ENCODE assay signal across 1 cellular context in genomic region chr16:30984669-30985400, GRCh38.
TF ChIP-seq lines count a peak whose summit lies in the region.

Gene HSD3B7, plus strand, starts transcription at chr16:30985207. Its CDS starts 452 bp downstream, at chr16:30985659.

TF ChIP-seq in HepG2, 621 proteins besides CTCF, POLR2A, EP300 and RAD21 (continued from another document and continues in another):
- TF ChIP-seq, protein P1, sequence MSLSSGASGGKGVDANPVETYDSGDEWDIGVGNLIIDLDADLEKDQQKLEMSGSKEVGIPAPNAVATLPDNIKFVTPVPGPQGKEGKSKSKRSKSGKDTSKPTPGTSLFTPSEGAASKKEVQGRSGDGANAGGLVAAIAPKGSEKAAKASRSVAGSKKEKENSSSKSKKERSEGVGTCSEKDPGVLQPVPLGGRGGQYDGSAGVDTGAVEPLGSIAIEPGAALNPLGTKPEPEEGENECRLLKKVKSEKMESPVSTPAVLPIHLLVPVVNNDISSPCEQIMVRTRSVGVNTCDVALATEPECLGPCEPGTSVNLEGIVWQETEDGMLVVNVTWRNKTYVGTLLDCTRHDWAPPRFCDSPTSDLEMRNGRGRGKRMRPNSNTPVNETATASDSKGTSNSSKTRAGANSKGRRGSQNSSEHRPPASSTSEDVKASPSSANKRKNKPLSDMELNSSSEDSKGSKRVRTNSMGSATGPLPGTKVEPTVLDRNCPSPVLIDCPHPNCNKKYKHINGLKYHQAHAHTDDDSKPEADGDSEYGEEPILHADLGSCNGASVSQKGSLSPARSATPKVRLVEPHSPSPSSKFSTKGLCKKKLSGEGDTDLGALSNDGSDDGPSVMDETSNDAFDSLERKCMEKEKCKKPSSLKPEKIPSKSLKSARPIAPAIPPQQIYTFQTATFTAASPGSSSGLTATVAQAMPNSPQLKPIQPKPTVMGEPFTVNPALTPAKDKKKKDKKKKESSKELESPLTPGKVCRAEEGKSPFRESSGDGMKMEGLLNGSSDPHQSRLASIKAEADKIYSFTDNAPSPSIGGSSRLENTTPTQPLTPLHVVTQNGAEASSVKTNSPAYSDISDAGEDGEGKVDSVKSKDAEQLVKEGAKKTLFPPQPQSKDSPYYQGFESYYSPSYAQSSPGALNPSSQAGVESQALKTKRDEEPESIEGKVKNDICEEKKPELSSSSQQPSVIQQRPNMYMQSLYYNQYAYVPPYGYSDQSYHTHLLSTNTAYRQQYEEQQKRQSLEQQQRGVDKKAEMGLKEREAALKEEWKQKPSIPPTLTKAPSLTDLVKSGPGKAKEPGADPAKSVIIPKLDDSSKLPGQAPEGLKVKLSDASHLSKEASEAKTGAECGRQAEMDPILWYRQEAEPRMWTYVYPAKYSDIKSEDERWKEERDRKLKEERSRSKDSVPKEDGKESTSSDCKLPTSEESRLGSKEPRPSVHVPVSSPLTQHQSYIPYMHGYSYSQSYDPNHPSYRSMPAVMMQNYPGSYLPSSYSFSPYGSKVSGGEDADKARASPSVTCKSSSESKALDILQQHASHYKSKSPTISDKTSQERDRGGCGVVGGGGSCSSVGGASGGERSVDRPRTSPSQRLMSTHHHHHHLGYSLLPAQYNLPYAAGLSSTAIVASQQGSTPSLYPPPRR (CRISPR knock-in tag; IDR thresholded peaks at IDR 0.05; ENCODE audit: borderline replicate concordance): no peak; the same call in 1 of the 2 replicates
- TF ChIP-seq GATAD1 (CRISPR knock-in tag; IDR thresholded peaks at IDR 0.05) (peak; percentile 62; the same call in 1 of the 2 replicates), ZFY (CRISPR knock-in tag; IDR thresholded peaks at IDR 0.05) (no peak), RNF2 (conservative IDR thresholded peaks at IDR 0.05; ENCODE audit: low read depth) (no peak), SIX4 (CRISPR knock-in tag; IDR thresholded peaks at IDR 0.05) (no peak), ZKSCAN1 (IDR thresholded peaks at IDR 0.05; ENCODE audit: low read length) (no peak), ZNF703 (CRISPR knock-in tag; IDR thresholded peaks at IDR 0.05; ENCODE audit: borderline replicate concordance) (no peak), U2AF2 (IDR thresholded peaks at IDR 0.05; ENCODE audit: low read depth, low read length) (no peak), ZHX2 (IDR thresholded peaks at IDR 0.05; ENCODE audit: low read depth) (no peak; the same call in 1 of the 2 replicates), ZHX2 (CRISPR knock-in tag; IDR thresholded peaks at IDR 0.05; ENCODE audit: borderline replicate concordance) (no peak), JUND (CRISPR knock-in tag; IDR thresholded peaks at IDR 0.05) (0 out of 2 replicates have a peak, but pooled peaks have one; percentile 18), MAF1 (CRISPR knock-in tag; IDR thresholded peaks at IDR 0.05; ENCODE audit: borderline replicate concordance) (0 out of 2 replicates have a peak, but pooled peaks have one; percentile 36), ZBTB7B (CRISPR knock-in tag; IDR thresholded peaks at IDR 0.05) (peak; percentile 63; the same call in 1 of the 2 replicates), FOXO1 (CRISPR knock-in tag; IDR thresholded peaks at IDR 0.05) (no peak; the same call in 1 of the 2 replicates), HOXA7 (CRISPR knock-in tag; IDR thresholded peaks at IDR 0.05) (no peak), KLF9 (CRISPR knock-in tag; IDR thresholded peaks at IDR 0.05; ENCODE audit: low read depth) (peak; percentile 79; the same call in 1 of the 2 replicates), ZNF160 (CRISPR knock-in tag; IDR thresholded peaks at IDR 0.05) (peak; percentile 27), TBL1XR1 (IDR thresholded peaks at IDR 0.05; ENCODE audit: borderline replicate concordance, low read length, partially characterized antibody) (no peak), ZNF235 (CRISPR knock-in tag; IDR thresholded peaks at IDR 0.05; ENCODE audit: borderline replicate concordance) (0 out of 2 replicates have a peak, but pooled peaks have one; percentile 14), ZNF615 (CRISPR knock-in tag; IDR thresholded peaks at IDR 0.05; ENCODE audit: borderline replicate concordance) (no peak), ZNF451 (CRISPR knock-in tag; IDR thresholded peaks at IDR 0.05) (no peak), ZNF124 (CRISPR knock-in tag; IDR thresholded peaks at IDR 0.05) (peak; percentile 60; the same call in 1 of the 2 replicates), HOXA9 (CRISPR knock-in tag; IDR thresholded peaks at IDR 0.05; ENCODE audit: borderline replicate concordance) (no peak), ATM (IDR thresholded peaks at IDR 0.05; ENCODE audit: borderline replicate concordance) (no peak), ZNF724P (CRISPR knock-in tag; IDR thresholded peaks at IDR 0.05; ENCODE audit: borderline replicate concordance) (no peak), SRY (CRISPR knock-in tag; IDR thresholded peaks at IDR 0.05) (peak; percentile 1; the same call in 1 of the 2 replicates), TBX2 (CRISPR knock-in tag; IDR thresholded peaks at IDR 0.05; ENCODE audit: borderline replicate concordance) (peak; percentile 55; the same call in 1 of the 2 replicates), PHF20 (CRISPR knock-in tag; IDR thresholded peaks at IDR 0.05) (no peak; the same call in 1 of the 2 replicates), MXD4 (CRISPR knock-in tag; IDR thresholded peaks at IDR 0.05) (no peak), STAG1 (CRISPR knock-in tag; IDR thresholded peaks at IDR 0.05) (peak; percentile 93), LBX2 (CRISPR knock-in tag; IDR thresholded peaks at IDR 0.05; ENCODE audit: borderline replicate concordance) (no peak), ZNF850 (CRISPR knock-in tag; conservative IDR thresholded peaks at IDR 0.05) (no peak), RXRB (CRISPR knock-in tag; IDR thresholded peaks at IDR 0.05; ENCODE audit: borderline replicate concordance) (peak; percentile 42; the same call in 1 of the 2 replicates)
- TF ChIP-seq, protein P2, sequence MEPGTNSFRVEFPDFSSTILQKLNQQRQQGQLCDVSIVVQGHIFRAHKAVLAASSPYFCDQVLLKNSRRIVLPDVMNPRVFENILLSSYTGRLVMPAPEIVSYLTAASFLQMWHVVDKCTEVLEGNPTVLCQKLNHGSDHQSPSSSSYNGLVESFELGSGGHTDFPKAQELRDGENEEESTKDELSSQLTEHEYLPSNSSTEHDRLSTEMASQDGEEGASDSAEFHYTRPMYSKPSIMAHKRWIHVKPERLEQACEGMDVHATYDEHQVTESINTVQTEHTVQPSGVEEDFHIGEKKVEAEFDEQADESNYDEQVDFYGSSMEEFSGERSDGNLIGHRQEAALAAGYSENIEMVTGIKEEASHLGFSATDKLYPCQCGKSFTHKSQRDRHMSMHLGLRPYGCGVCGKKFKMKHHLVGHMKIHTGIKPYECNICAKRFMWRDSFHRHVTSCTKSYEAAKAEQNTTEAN (CRISPR knock-in tag; conservative IDR thresholded peaks at IDR 0.05): 0 out of 2 replicates have a peak, but pooled peaks have one; percentile 8
- TF ChIP-seq, protein P3, sequence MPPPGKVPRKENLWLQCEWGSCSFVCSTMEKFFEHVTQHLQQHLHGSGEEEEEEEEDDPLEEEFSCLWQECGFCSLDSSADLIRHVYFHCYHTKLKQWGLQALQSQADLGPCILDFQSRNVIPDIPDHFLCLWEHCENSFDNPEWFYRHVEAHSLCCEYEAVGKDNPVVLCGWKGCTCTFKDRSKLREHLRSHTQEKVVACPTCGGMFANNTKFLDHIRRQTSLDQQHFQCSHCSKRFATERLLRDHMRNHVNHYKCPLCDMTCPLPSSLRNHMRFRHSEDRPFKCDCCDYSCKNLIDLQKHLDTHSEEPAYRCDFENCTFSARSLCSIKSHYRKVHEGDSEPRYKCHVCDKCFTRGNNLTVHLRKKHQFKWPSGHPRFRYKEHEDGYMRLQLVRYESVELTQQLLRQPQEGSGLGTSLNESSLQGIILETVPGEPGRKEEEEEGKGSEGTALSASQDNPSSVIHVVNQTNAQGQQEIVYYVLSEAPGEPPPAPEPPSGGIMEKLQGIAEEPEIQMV (CRISPR knock-in tag; IDR thresholded peaks at IDR 0.05; ENCODE audit: low read depth): no peak
- TF ChIP-seq, protein P4, sequence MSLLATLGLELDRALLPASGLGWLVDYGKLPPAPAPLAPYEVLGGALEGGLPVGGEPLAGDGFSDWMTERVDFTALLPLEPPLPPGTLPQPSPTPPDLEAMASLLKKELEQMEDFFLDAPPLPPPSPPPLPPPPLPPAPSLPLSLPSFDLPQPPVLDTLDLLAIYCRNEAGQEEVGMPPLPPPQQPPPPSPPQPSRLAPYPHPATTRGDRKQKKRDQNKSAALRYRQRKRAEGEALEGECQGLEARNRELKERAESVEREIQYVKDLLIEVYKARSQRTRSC (CRISPR knock-in tag; IDR thresholded peaks at IDR 0.05; ENCODE audit: low read depth): 0 out of 2 replicates have a peak, but pooled peaks have one; percentile 20
- TF ChIP-seq, protein P5, sequence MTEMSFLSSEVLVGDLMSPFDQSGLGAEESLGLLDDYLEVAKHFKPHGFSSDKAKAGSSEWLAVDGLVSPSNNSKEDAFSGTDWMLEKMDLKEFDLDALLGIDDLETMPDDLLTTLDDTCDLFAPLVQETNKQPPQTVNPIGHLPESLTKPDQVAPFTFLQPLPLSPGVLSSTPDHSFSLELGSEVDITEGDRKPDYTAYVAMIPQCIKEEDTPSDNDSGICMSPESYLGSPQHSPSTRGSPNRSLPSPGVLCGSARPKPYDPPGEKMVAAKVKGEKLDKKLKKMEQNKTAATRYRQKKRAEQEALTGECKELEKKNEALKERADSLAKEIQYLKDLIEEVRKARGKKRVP (CRISPR knock-in tag; IDR thresholded peaks at IDR 0.05): no peak
- TF ChIP-seq, protein P6, sequence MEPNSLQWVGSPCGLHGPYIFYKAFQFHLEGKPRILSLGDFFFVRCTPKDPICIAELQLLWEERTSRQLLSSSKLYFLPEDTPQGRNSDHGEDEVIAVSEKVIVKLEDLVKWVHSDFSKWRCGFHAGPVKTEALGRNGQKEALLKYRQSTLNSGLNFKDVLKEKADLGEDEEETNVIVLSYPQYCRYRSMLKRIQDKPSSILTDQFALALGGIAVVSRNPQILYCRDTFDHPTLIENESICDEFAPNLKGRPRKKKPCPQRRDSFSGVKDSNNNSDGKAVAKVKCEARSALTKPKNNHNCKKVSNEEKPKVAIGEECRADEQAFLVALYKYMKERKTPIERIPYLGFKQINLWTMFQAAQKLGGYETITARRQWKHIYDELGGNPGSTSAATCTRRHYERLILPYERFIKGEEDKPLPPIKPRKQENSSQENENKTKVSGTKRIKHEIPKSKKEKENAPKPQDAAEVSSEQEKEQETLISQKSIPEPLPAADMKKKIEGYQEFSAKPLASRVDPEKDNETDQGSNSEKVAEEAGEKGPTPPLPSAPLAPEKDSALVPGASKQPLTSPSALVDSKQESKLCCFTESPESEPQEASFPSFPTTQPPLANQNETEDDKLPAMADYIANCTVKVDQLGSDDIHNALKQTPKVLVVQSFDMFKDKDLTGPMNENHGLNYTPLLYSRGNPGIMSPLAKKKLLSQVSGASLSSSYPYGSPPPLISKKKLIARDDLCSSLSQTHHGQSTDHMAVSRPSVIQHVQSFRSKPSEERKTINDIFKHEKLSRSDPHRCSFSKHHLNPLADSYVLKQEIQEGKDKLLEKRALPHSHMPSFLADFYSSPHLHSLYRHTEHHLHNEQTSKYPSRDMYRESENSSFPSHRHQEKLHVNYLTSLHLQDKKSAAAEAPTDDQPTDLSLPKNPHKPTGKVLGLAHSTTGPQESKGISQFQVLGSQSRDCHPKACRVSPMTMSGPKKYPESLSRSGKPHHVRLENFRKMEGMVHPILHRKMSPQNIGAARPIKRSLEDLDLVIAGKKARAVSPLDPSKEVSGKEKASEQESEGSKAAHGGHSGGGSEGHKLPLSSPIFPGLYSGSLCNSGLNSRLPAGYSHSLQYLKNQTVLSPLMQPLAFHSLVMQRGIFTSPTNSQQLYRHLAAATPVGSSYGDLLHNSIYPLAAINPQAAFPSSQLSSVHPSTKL (CRISPR knock-in tag; IDR thresholded peaks at IDR 0.05): peak; percentile 49; the same call in 1 of the 2 replicates
- TF ChIP-seq, protein P7, sequence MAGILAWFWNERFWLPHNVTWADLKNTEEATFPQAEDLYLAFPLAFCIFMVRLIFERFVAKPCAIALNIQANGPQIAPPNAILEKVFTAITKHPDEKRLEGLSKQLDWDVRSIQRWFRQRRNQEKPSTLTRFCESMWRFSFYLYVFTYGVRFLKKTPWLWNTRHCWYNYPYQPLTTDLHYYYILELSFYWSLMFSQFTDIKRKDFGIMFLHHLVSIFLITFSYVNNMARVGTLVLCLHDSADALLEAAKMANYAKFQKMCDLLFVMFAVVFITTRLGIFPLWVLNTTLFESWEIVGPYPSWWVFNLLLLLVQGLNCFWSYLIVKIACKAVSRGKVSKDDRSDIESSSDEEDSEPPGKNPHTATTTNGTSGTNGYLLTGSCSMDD (CRISPR knock-in tag; IDR thresholded peaks at IDR 0.05): no peak
